In genomic region chr17:27975146-27976011, GRCh38 we compare ENCODE assay signal across 14 cellular contexts.
A peak's percentile ranks its signal among the peaks of the same experiment; 100 is the strongest.
DNase-seq lines count a peak whose midpoint lies in the region; ATAC-seq and TF ChIP-seq lines count a peak whose summit lies in the region.
"Had no signal": no experiment of that assay in that cellular context is flagged by ENCODE, and none has a peak within 500 bp of the region (broad histone marks: within the 10 kb centered on the region; RNA-seq: fewer than 3 reads in every experiment).

No MANE protein-coding gene starts in this region.

- no peak overlapping the region for H3K27ac ChIP-seq in SJCRH30
- H3K27ac ChIP-seq in foreskin keratinocyte, result no peak overlapping the region
- H3K27ac ChIP-seq in A673 (ENCODE audit: low read depth, low read length, poor library complexity, severe bottlenecking), result no peak overlapping the region

- no peaks in the 10 kb centered on the region for H3K36me3 ChIP-seq in Caco-2 (ENCODE audit: control insufficient read depth, insufficient read depth, low read length)
- H3K36me3 ChIP-seq in SJCRH30, result no peaks in the 10 kb centered on the region
- no peaks in the 10 kb centered on the region for H3K36me3 ChIP-seq in A673 (ENCODE audit: insufficient read depth, low read length, poor library complexity, severe bottlenecking)

- POLR2A ChIA-PET in Caco-2 (lab: Charles Lee) (no interaction called here), A673 (lab: Charles Lee; ENCODE audit: low non-redundant PET) (no interaction called here)

- H3K27me3 Mint-ChIP-seq in Caco-2 (ENCODE audit: insufficient read depth, unreplicated experiment), result no peaks in the 10 kb centered on the region

- H3K27me3 ChIP-seq in Caco-2 (replicated peaks; ENCODE audit: control insufficient read depth, insufficient read depth, low read length), result no peaks in the 10 kb centered on the region
- H3K27me3 ChIP-seq in SJCRH30, result peaks cover 3% of the 10 kb centered on the region; the same call in 1 of the 2 replicates
- H3K27me3 ChIP-seq in foreskin keratinocyte, result no peaks in the 10 kb centered on the region
- no peaks in the 10 kb centered on the region for H3K27me3 ChIP-seq in A673 (replicated peaks; ENCODE audit: insufficient read depth, low read depth, low read length, poor library complexity)

- TF ChIP-seq CTCF in Caco-2 (IDR thresholded peaks at IDR 0.05; ENCODE audit: insufficient read depth in 1 of 2, low read depth in 1 of 2, low read length in 1 of 2, severe bottlenecking in 1 of 2, unreplicated experiment in 1 of 2) (no peak), foreskin keratinocyte (conservative IDR thresholded peaks at IDR 0.05) (no peak), A673 (conservative IDR thresholded peaks at IDR 0.05; ENCODE audit: low read depth, low read length) (no peak)

- CTCF ChIA-PET in Caco-2 (lab: Charles Lee) (interaction anchor here (0.9 to 1.1 kb wide), 2 partner anchors 19 to 26 kb away, joined by 3 to 4 read pairs; no protein-coding TSS in a partner anchor), A673 (lab: Charles Lee) (no interaction called here)

- DNase-seq in Caco-2, result no peak
- DNase-seq in HT1080 (ENCODE audit: low read depth), result peak; percentile 90
- peak; percentile 41 to 56 for DNase-seq in SJCRH30
- DNase-seq in foreskin keratinocyte, result peak; percentile 40 to 67
- DNase-seq in A673 (ENCODE audit: low spot score), result no peak
- no peak for DNase-seq in NCI-H2107 treated with DMSO at 0.1 percent for 48 hours (lab: John Stamatoyannopoulos, UW; ENCODE audit: unreplicated experiment)
- DNase-seq: activated CD8-positive, alpha-beta memory T cell treated with anti-CD3 and anti-CD28 coated beads for 24 hours; activated naive CD4-positive, alpha-beta T cell treated with Interleukin-2 at 50 U/mL for 16 hours; AML-193; kidney glomerular epithelial cell; MV-4-11; naive thymus-derived CD8-positive, alpha-beta T cell had no signal

- H3K9me3 ChIP-seq in Caco-2, result no peaks in the 10 kb centered on the region
- no peaks in the 10 kb centered on the region for H3K9me3 ChIP-seq in SJCRH30 (replicated peaks)
- no peaks in the 10 kb centered on the region for H3K9me3 ChIP-seq in A673 (ENCODE audit: low read depth, low read length, poor library complexity, severe bottlenecking)

- H3K4me3 ChIP-seq in Caco-2 (ENCODE audit: low read depth, low read length), result no peak overlapping the region
- H3K4me3 ChIP-seq in SJCRH30, result no peak overlapping the region
- H3K4me3 ChIP-seq in A673 (ENCODE audit: low read depth, low read length, poor library complexity, severe bottlenecking), result no peak overlapping the region

- peaks cover 27% of the 10 kb centered on the region for H3K4me1 Mint-ChIP-seq in Caco-2 (ENCODE audit: low read depth, unreplicated experiment)
- H3K4me1 Mint-ChIP-seq: naive thymus-derived CD8-positive, alpha-beta T cell had no signal

- H3K9me3 Mint-ChIP-seq in Caco-2 (ENCODE audit: unreplicated experiment), result peaks cover under 1% of the 10 kb centered on the region

- no peaks in the 10 kb centered on the region for H3K36me3 Mint-ChIP-seq in Caco-2 (ENCODE audit: insufficient read depth, unreplicated experiment)
- H3K36me3 Mint-ChIP-seq: naive thymus-derived CD8-positive, alpha-beta T cell had no signal

- peak; percentile 74 for ATAC-seq in foreskin keratinocyte
- ATAC-seq in HG02610 (IDR thresholded peaks at IDR 0.05; ENCODE audit: unreplicated experiment), result no peak
- no peak for ATAC-seq in HG03521 (IDR thresholded peaks at IDR 0.05; ENCODE audit: unreplicated experiment)
- ATAC-seq: naive thymus-derived CD8-positive, alpha-beta T cell had no signal

- BruUV-seq in Caco-2 (replicated peaks; lab: Mats Ljungman, UMichigan), result no TSS peak
- no TSS peak for BruUV-seq in A673 (replicated peaks; lab: Mats Ljungman, UMichigan)

- H3K4me1 ChIP-seq in Caco-2 (peaks cover 19% of the 10 kb centered on the region), SJCRH30 (peaks cover 8% of the 10 kb centered on the region; the same call in 1 of the 2 replicates), foreskin keratinocyte (peaks cover 15% of the 10 kb centered on the region), A673 (ENCODE audit: insufficient read depth, low read length, poor library complexity, severe bottlenecking) (no peaks in the 10 kb centered on the region)

- H3K27ac Mint-ChIP-seq in Caco-2 (ENCODE audit: unreplicated experiment), result peak overlapping the region; percentile 18
- H3K27ac Mint-ChIP-seq: naive thymus-derived CD8-positive, alpha-beta T cell had no signal

- no peak overlapping the region for H3K4me3 Mint-ChIP-seq in Caco-2 (ENCODE audit: unreplicated experiment)
- H3K4me3 Mint-ChIP-seq: naive thymus-derived CD8-positive, alpha-beta T cell had no signal

- intact Hi-C loops in Caco-2 (cut with micrococcal nuclease; ENCODE audit: unreplicated experiment), result no loop called here
- intact Hi-C loops in A673 (cut with micrococcal nuclease; ENCODE audit: unreplicated experiment), result no loop called here

Comparison
In these comparisons a context has a peak if more than half of its experiments do, and no peak if none do; other contexts are left out.
1. DNase-seq: peak in HT1080 (single experiment), SJCRH30 (2 of 2) and foreskin keratinocyte (2 of 2); none in Caco-2 (0 of 2), A673 (single experiment) and NCI-H2107 treated with DMSO at 0.1 percent for 48 hours (single experiment).